In genomic region chr11:114254571-114255146, GRCh38 we compare ENCODE assay signal across 24 cellular contexts. TPM values are rescaled to one million over a fixed set of nuclear protein-coding genes. Genes with fewer than 3 reads are reported as not detected.
DNase-seq lines count a peak whose midpoint lies in the region; ATAC-seq and TF ChIP-seq lines count a peak whose summit lies in the region.
"Had no signal": no experiment of that assay in that cellular context is flagged by ENCODE, and none has a peak within 500 bp of the region (broad histone marks: within the 10 kb centered on the region; RNA-seq: fewer than 3 reads in every experiment).

No MANE protein-coding gene starts in this region.

- no peaks in the 10 kb centered on the region for H3K9me3 ChIP-seq in gastroesophageal sphincter
- H3K9me3 ChIP-seq: SJSA1 had no signal

- intact Hi-C loops in cardiac septum (cut with DNase I) (loop anchor here (5.0 kb wide), 2 partner anchors 37 to 72 kb away; no protein-coding TSS in a partner anchor), Right ventricle myocardium inferior (cut with DNase I) (loop anchor here (5.0 kb wide), 1 partner anchor 72 kb away; no protein-coding TSS in a partner anchor)

- no peaks in the 10 kb centered on the region for H3K27me3 ChIP-seq in gastroesophageal sphincter
- H3K27me3 ChIP-seq: SJSA1 had no signal

- peaks cover 0 to 73% of the 10 kb centered on the region in 2 donors for H3K36me3 ChIP-seq in gastroesophageal sphincter
- H3K36me3 ChIP-seq: SJSA1 had no signal

- ATAC-seq in Right ventricle myocardium inferior (no peak), gastroesophageal sphincter (no peak)
- no peak for ATAC-seq in stimulated activated effector memory CD8-positive, alpha-beta T cell treated with anti-CD3 and anti-CD28 coated beads, Interleukin-12 subunit alpha, Interleukin-12 subunit beta, amount 100 ng/mL, for 72 hours
- ATAC-seq: PC-3 had no signal

- no peak for TF ChIP-seq CTCF in VCaP (conservative IDR thresholded peaks at IDR 0.05)
- TF ChIP-seq CTCF in gastroesophageal sphincter (IDR thresholded peaks at IDR 0.05), result no peak
- TF ChIP-seq CTCF in mesothelial cell of epicardium (IDR thresholded peaks at IDR 0.05; ENCODE audit: unreplicated experiment), result no peak

- peak overlapping the region; percentile 35 for H3K27ac Mint-ChIP-seq in stimulated activated effector memory CD8-positive, alpha-beta T cell treated with anti-CD3 and anti-CD28 coated beads, Interleukin-12 subunit alpha, Interleukin-12 subunit beta, amount 100 ng/mL, for 72 hours
- H3K27ac Mint-ChIP-seq in mesothelial cell of epicardium, result no peak overlapping the region

- H3K9me3 Mint-ChIP-seq in stimulated activated effector memory CD8-positive, alpha-beta T cell treated with anti-CD3 and anti-CD28 coated beads, Interleukin-12 subunit alpha, Interleukin-12 subunit beta, amount 100 ng/mL, for 72 hours, result no peaks in the 10 kb centered on the region
- H3K9me3 Mint-ChIP-seq in mesothelial cell of epicardium, result no peaks in the 10 kb centered on the region

- H3K4me1 ChIP-seq in gastroesophageal sphincter, result peaks cover 0 to 97% (median 47%) of the 10 kb centered on the region in 3 donors
- H3K4me1 ChIP-seq: SJSA1 had no signal

- in situ Hi-C loops in G401 (cut with HindIII; ENCODE audit: low sequenced_read_pairs), result no loop called here

- whole genome bisulfite sequencing in gastroesophageal sphincter (ENCODE audit: low coverage in 1 of 2), 2 donors, result 89 to 97% methylated on average over 7 to 9 of the region's 14 CpGs

- H3K4me3 ChIP-seq in gastroesophageal sphincter, result no peak overlapping the region
- H3K4me3 ChIP-seq: SJSA1 had no signal

- TF ChIP-seq POLR2A in gastroesophageal sphincter (IDR thresholded peaks at IDR 0.05), result no peak

- peaks cover 22% of the 10 kb centered on the region for H3K4me1 Mint-ChIP-seq in stimulated activated effector memory CD8-positive, alpha-beta T cell treated with anti-CD3 and anti-CD28 coated beads, Interleukin-12 subunit alpha, Interleukin-12 subunit beta, amount 100 ng/mL, for 72 hours
- H3K4me1 Mint-ChIP-seq in mesothelial cell of epicardium, result peaks cover 14% of the 10 kb centered on the region

- TF ChIP-seq EP300 in gastroesophageal sphincter (IDR thresholded peaks at IDR 0.05), result no peak

- DNase-seq in cardiac septum (ENCODE audit: low spot score), result peak; percentile 56
- no peak for DNase-seq in Right ventricle myocardium inferior (ENCODE audit: missing footprints)
- no peak for DNase-seq in stimulated activated effector memory CD8-positive, alpha-beta T cell treated with anti-CD3 and anti-CD28 coated beads, Interleukin-12 subunit alpha, Interleukin-12 subunit beta, amount 100 ng/mL, for 72 hours (ENCODE audit: low spot score in 2 of 2)
- no peak for DNase-seq in G401 (ENCODE audit: low spot score)
- no peak for DNase-seq in NCI-H226
- no peak for DNase-seq in mesothelial cell of epicardium (ENCODE audit: low spot score in 2 of 2, unreplicated experiment in 2 of 2)
- DNase-seq: Calu3; DMS79 treated with DMSO at 0.1 percent for 48 hours; H7; Karpas-422; NCI-H1092 treated with DMSO at 0.1 percent for 48 hours; NCI-H1436; NCI-H187; NCI-H2171 treated with DMSO at 0.1 percent for 48 hours; NCI-H446; NCI-H524 treated with DMSO at 0.1 percent for 48 hours; NCI-H774; NK-92 treated with Interleukin-12 subunit alpha and Interleukin-12 subunit beta, amount 100 ng/mL, for 24 hours; PC-3; Right ventricle myocardium superior had no signal

- H3K27me3 Mint-ChIP-seq in mesothelial cell of epicardium (ENCODE audit: low read depth), result peaks cover 55% of the 10 kb centered on the region

- peaks cover 94% of the 10 kb centered on the region for H3K36me3 Mint-ChIP-seq in stimulated activated effector memory CD8-positive, alpha-beta T cell treated with anti-CD3 and anti-CD28 coated beads, Interleukin-12 subunit alpha, Interleukin-12 subunit beta, amount 100 ng/mL, for 72 hours
- no peaks in the 10 kb centered on the region for H3K36me3 Mint-ChIP-seq in mesothelial cell of epicardium

- no peak overlapping the region for H3K4me3 Mint-ChIP-seq in stimulated activated effector memory CD8-positive, alpha-beta T cell treated with anti-CD3 and anti-CD28 coated beads, Interleukin-12 subunit alpha, Interleukin-12 subunit beta, amount 100 ng/mL, for 72 hours
- no peak overlapping the region for H3K4me3 Mint-ChIP-seq in mesothelial cell of epicardium

- H3K27ac ChIP-seq in VCaP, result peak overlapping the region; percentile 18
- H3K27ac ChIP-seq in gastroesophageal sphincter, result peak overlapping the region in 3 of 4 donors; percentile 33 to 67 (median 34)
- H3K27ac ChIP-seq: HL-60, SJSA1 had no signal

RNA-seq across cellular contexts. Expression of gene NNMT, which starts 41.5 kb away (rescaled TPM):
- total RNA-seq in cardiac septum (72.9 TPM), Right ventricle myocardium inferior (44.0 TPM), gastroesophageal sphincter (100 to 1,000 TPM in 3 of 4 donors, 10 to 100 TPM in 1; 39.4 to 409 (median 243) TPM), mesothelial cell of epicardium (0.54 to 2.4 TPM (median 2.3 TPM) in 3 replicates)
- total RNA-seq in G401 (2014; rRNA removed; shearing (Covaris generic)), result not detected in 2 replicates
- total RNA-seq: H7 had no signal

Comparison
In these comparisons a context has a peak if more than half of its experiments do, and no peak if none do; other contexts are left out.
1. RNA of gene NNMT, which starts 41.5 kb away (total RNA-seq): 39.4 to 409 TPM in gastroesophageal sphincter, 72.9 TPM in cardiac septum (single experiment) and 44.0 TPM in Right ventricle myocardium inferior (single experiment); 0.54 to 2.4 TPM in mesothelial cell of epicardium and not detected in G401; every median in the first group is over 10 times any median in the second.